ENCODE assay signal across 30 cellular contexts in genomic region chr20:36634342-36634741, GRCh38. TPM values are rescaled to one million over a fixed set of nuclear protein-coding genes. Genes with fewer than 3 reads are reported as not detected.
DNase-seq lines count a peak whose midpoint lies in the region; ATAC-seq and TF ChIP-seq lines count a peak whose summit lies in the region.
"Had no signal": no experiment of that assay in that cellular context is flagged by ENCODE, and none has a peak within 500 bp of the region (broad histone marks: within the 10 kb centered on the region; RNA-seq: fewer than 3 reads in every experiment).

No MANE protein-coding gene starts in this region.

- intact Hi-C loops in CD8-positive, alpha-beta T cell (cut with DNase I, micrococcal nuclease): no loop called here

- H3K9me3 ChIP-seq in CD8-positive, alpha-beta T cell (ENCODE audit: low read length): no peaks in the 10 kb centered on the region
- H3K9me3 ChIP-seq: ascending aorta, lower lobe of right lung, upper lobe of right lung had no signal

- CTCF ChIA-PET in activated CD8-positive, alpha-beta memory T cell treated with anti-CD3 and anti-CD28 coated beads, Interleukin-2, amount 10 ng/mL, durations not matched to agents 7 days and 5 days (lab: Charles Lee): no interaction called here
- CTCF ChIA-PET in CD8-positive, alpha-beta T cell (lab: Charles Lee): interaction anchor here (0.7 to 1.3 kb wide), 4 partner anchors 19 to 109 kb away, joined by 3 to 5 read pairs (median 4); no protein-coding TSS in a partner anchor

- POLR2A ChIA-PET in CD8-positive, alpha-beta T cell (lab: Charles Lee): interaction anchor here (10.0 kb wide), 1 partner anchor 9 kb away, joined by 73 read pairs; the partner anchor contains the start of gene SLA2
- POLR2A ChIA-PET in naive thymus-derived CD8-positive, alpha-beta T cell (lab: Charles Lee): interaction anchor here (0.8 kb wide), 1 partner anchor 12 kb away, joined by 3 read pairs; the partner anchor contains the start of gene SLA2

- no peak overlapping the region for H3K4me3 ChIP-seq in CD8-positive, alpha-beta T cell (ENCODE audit: low read depth, low read length)
- H3K4me3 ChIP-seq: ascending aorta, lower lobe of right lung, skin epidermis, upper lobe of right lung had no signal

- H3K9me3 Mint-ChIP-seq in activated CD8-positive, alpha-beta memory T cell treated with anti-CD3 and anti-CD28 coated beads, Interleukin-2, amount 10 ng/mL, durations not matched to agents 7 days and 5 days (ENCODE audit: low read depth): no peaks in the 10 kb centered on the region
- H3K9me3 Mint-ChIP-seq in CD8-positive, alpha-beta T cell: no peaks in the 10 kb centered on the region
- no peaks in the 10 kb centered on the region for H3K9me3 Mint-ChIP-seq in activated T-helper 17 cell treated with anti-CD3 and anti-CD28 coated beads, Interleukin-2, amount 50 U/mL, for 72 hours
- no peaks in the 10 kb centered on the region for H3K9me3 Mint-ChIP-seq in naive thymus-derived CD8-positive, alpha-beta T cell
- H3K9me3 Mint-ChIP-seq: HFFc6, nephron had no signal

- no peak overlapping the region for H3K4me3 Mint-ChIP-seq in activated CD8-positive, alpha-beta memory T cell treated with anti-CD3 and anti-CD28 coated beads, Interleukin-2, amount 10 ng/mL, durations not matched to agents 7 days and 5 days
- no peak overlapping the region for H3K4me3 Mint-ChIP-seq in CD8-positive, alpha-beta T cell
- H3K4me3 Mint-ChIP-seq in activated T-helper 17 cell treated with anti-CD3 and anti-CD28 coated beads, Interleukin-2, amount 50 U/mL, for 72 hours: no peak overlapping the region
- H3K4me3 Mint-ChIP-seq in naive thymus-derived CD8-positive, alpha-beta T cell: no peak overlapping the region
- H3K4me3 Mint-ChIP-seq: HFFc6, nephron had no signal

- TF ChIP-seq CTCF in CD8-positive, alpha-beta T cell (IDR thresholded peaks at IDR 0.05): no peak

- no peak for DNase-seq in activated CD8-positive, alpha-beta memory T cell treated with anti-CD3 and anti-CD28 coated beads, Interleukin-2, amount 10 ng/mL, durations not matched to agents 7 days and 5 days
- DNase-seq in activated CD8-positive, alpha-beta memory T cell treated with anti-CD3 and anti-CD28 coated beads for 24 hours: no peak
- DNase-seq in CD8-positive, alpha-beta T cell: no peak
- DNase-seq in naive thymus-derived CD8-positive, alpha-beta T cell: no peak
- DNase-seq in OCI-M2 (lab: John Stamatoyannopoulos, UW; ENCODE audit: unreplicated experiment) (no peak), NCI-H524 (lab: John Stamatoyannopoulos, UW) (no peak)
- DNase-seq: activated CD4-positive, alpha-beta T cell treated with anti-CD3 and anti-CD28 coated beads, Interleukin-2, amount 50 U/mL, for 4 hours; activated gamma-delta T cell; AML-193; cortex of kidney; effector memory CD4-positive, alpha-beta T cell; EL; GOT3; HFFc6; hippocampal formation; lower lobe of right lung; NCI-H146; NCI-H2107; NCI-H345; NCI-H82; stimulated activated naive CD4-positive, alpha-beta T cell; T1000; upper lobe of right lung; WERI-Rb-1 had no signal

- peaks cover 64% of the 10 kb centered on the region for H3K36me3 Mint-ChIP-seq in activated CD8-positive, alpha-beta memory T cell treated with anti-CD3 and anti-CD28 coated beads, Interleukin-2, amount 10 ng/mL, durations not matched to agents 7 days and 5 days
- H3K36me3 Mint-ChIP-seq in CD8-positive, alpha-beta T cell: peaks cover 79% of the 10 kb centered on the region
- peaks cover 93% of the 10 kb centered on the region for H3K36me3 Mint-ChIP-seq in activated T-helper 17 cell treated with anti-CD3 and anti-CD28 coated beads, Interleukin-2, amount 50 U/mL, for 72 hours (ENCODE audit: low read depth)
- peaks cover 4 to 86% (median 24%) of the 10 kb centered on the region in 3 donors for H3K36me3 Mint-ChIP-seq in naive thymus-derived CD8-positive, alpha-beta T cell

- H3K27ac Mint-ChIP-seq in activated CD8-positive, alpha-beta memory T cell treated with anti-CD3 and anti-CD28 coated beads, Interleukin-2, amount 10 ng/mL, durations not matched to agents 7 days and 5 days: peak overlapping the region; percentile 73
- peak overlapping the region; percentile 73 for H3K27ac Mint-ChIP-seq in CD8-positive, alpha-beta T cell
- peak overlapping the region; percentile 73 for H3K27ac Mint-ChIP-seq in activated T-helper 17 cell treated with anti-CD3 and anti-CD28 coated beads, Interleukin-2, amount 50 U/mL, for 72 hours
- peak overlapping the region; percentile 53 to 97 (median 85) for H3K27ac Mint-ChIP-seq in naive thymus-derived CD8-positive, alpha-beta T cell
- H3K27ac Mint-ChIP-seq: HFFc6, nephron had no signal

- ATAC-seq in activated CD8-positive, alpha-beta memory T cell treated with anti-CD3 and anti-CD28 coated beads, Interleukin-2, amount 10 ng/mL, durations not matched to agents 7 days and 5 days: no peak
- no peak for ATAC-seq in CD8-positive, alpha-beta T cell
- ATAC-seq in activated T-helper 17 cell treated with anti-CD3 and anti-CD28 coated beads, Interleukin-2, amount 50 U/mL, for 72 hours (replicated peaks): no peak
- ATAC-seq in naive thymus-derived CD8-positive, alpha-beta T cell: no peak
- ATAC-seq in HG02840 (IDR thresholded peaks at IDR 0.05; ENCODE audit: low FRiP score, unreplicated experiment): no peak
- ATAC-seq: lower lobe of right lung, upper lobe of right lung had no signal

- H3K4me1 Mint-ChIP-seq in activated CD8-positive, alpha-beta memory T cell treated with anti-CD3 and anti-CD28 coated beads, Interleukin-2, amount 10 ng/mL, durations not matched to agents 7 days and 5 days: peaks cover 56% of the 10 kb centered on the region
- peaks cover 46% of the 10 kb centered on the region for H3K4me1 Mint-ChIP-seq in CD8-positive, alpha-beta T cell (ENCODE audit: low read depth)
- H3K4me1 Mint-ChIP-seq in activated T-helper 17 cell treated with anti-CD3 and anti-CD28 coated beads, Interleukin-2, amount 50 U/mL, for 72 hours: peaks cover 7% of the 10 kb centered on the region
- H3K4me1 Mint-ChIP-seq in naive thymus-derived CD8-positive, alpha-beta T cell: peaks cover 24 to 68% (median 39%) of the 10 kb centered on the region in 4 donors
- H3K4me1 Mint-ChIP-seq: nephron had no signal

- H3K27ac ChIP-seq in CD8-positive, alpha-beta T cell (ENCODE audit: low read depth, low read length): no peak overlapping the region
- H3K27ac ChIP-seq: ascending aorta, lower lobe of right lung, skin epidermis, upper lobe of right lung, WERI-Rb-1 had no signal

- peaks cover 22% of the 10 kb centered on the region for H3K4me1 ChIP-seq in CD8-positive, alpha-beta T cell (ENCODE audit: insufficient read depth, low read length)
- H3K4me1 ChIP-seq: ascending aorta, upper lobe of right lung had no signal

- peaks cover 45% of the 10 kb centered on the region for H3K36me3 ChIP-seq in CD8-positive, alpha-beta T cell (ENCODE audit: insufficient read depth, low read length)
- H3K36me3 ChIP-seq: ascending aorta, lower lobe of right lung, upper lobe of right lung, WERI-Rb-1 had no signal

- no peaks in the 10 kb centered on the region for H3K27me3 Mint-ChIP-seq in activated CD8-positive, alpha-beta memory T cell treated with anti-CD3 and anti-CD28 coated beads, Interleukin-2, amount 10 ng/mL, durations not matched to agents 7 days and 5 days
- H3K27me3 Mint-ChIP-seq in CD8-positive, alpha-beta T cell (ENCODE audit: low read depth): no peaks in the 10 kb centered on the region
- no peaks in the 10 kb centered on the region for H3K27me3 Mint-ChIP-seq in activated T-helper 17 cell treated with anti-CD3 and anti-CD28 coated beads, Interleukin-2, amount 50 U/mL, for 72 hours
- H3K27me3 Mint-ChIP-seq in naive thymus-derived CD8-positive, alpha-beta T cell: no peaks in the 10 kb centered on the region

- H3K27me3 ChIP-seq in CD8-positive, alpha-beta T cell (ENCODE audit: insufficient read depth, low read length): no peaks in the 10 kb centered on the region
- H3K27me3 ChIP-seq: ascending aorta, upper lobe of right lung had no signal

RNA-seq across cellular contexts. Expression of gene SLA2, which starts 11.7 kb away (rescaled TPM):
- 100 to 1,000 TPM; 109 to 140 TPM for total RNA-seq in activated CD8-positive, alpha-beta memory T cell treated with anti-CD3 and anti-CD28 coated beads, Interleukin-2, amount 10 ng/mL, durations not matched to agents 7 days and 5 days
- total RNA-seq in CD8-positive, alpha-beta T cell: 10 to 100 TPM; 58.5 to 60.3 TPM
- 10 to 100 TPM; 42.4 to 43.7 TPM for total RNA-seq in activated T-helper 17 cell treated with anti-CD3 and anti-CD28 coated beads, Interleukin-2, amount 50 U/mL, for 72 hours
- total RNA-seq in naive thymus-derived CD8-positive, alpha-beta T cell: 10 to 100 TPM; 34.3 to 34.4 TPM
- 10 to 100 TPM; 18.9 to 22.2 (median 19.1) TPM for polyA plus RNA-seq in naive thymus-derived CD8-positive, alpha-beta T cell
- total RNA-seq: ascending aorta, epithelial cell of proximal tubule, HFFc6 had no signal

RNA-seq across cellular contexts. Expression of gene RAB5IF, which starts 28.8 kb away (rescaled TPM):
- total RNA-seq in activated CD8-positive, alpha-beta memory T cell treated with anti-CD3 and anti-CD28 coated beads, Interleukin-2, amount 10 ng/mL, durations not matched to agents 7 days and 5 days: 100 to 1,000 TPM in 1 of 2 experiments, 10 to 100 TPM in 1; 81.8 to 115 TPM
- total RNA-seq in CD8-positive, alpha-beta T cell: 100 to 1,000 TPM; 106 to 108 TPM
- 100 to 1,000 TPM in 1 of 2 donors, 10 to 100 TPM in 1; 60.8 to 186 TPM for total RNA-seq in activated T-helper 17 cell treated with anti-CD3 and anti-CD28 coated beads, Interleukin-2, amount 50 U/mL, for 72 hours
- 10 to 100 TPM; 58.1 to 59.7 TPM for total RNA-seq in naive thymus-derived CD8-positive, alpha-beta T cell
- 100 to 1,000 TPM; 113 to 141 (median 138) TPM for polyA plus RNA-seq in naive thymus-derived CD8-positive, alpha-beta T cell
